Comparison of ENCODE assay signal across 37 cellular contexts in genomic region chr12:92458996-92459395, GRCh38.
"Had no signal": no experiment of that assay in that cellular context is flagged by ENCODE, and none has a peak within 500 bp of the region (broad histone marks: within the 10 kb centered on the region; RNA-seq: fewer than 3 reads in every experiment).

No MANE protein-coding gene starts in this region.

- ATAC-seq: activated CD4-positive, alpha-beta T cell treated with anti-CD3 and anti-CD28 coated beads for 36 hours; activated CD4-positive, CD25-positive, alpha-beta regulatory T cell treated with anti-CD3 and anti-CD28 coated beads, Interleukin-2, amount 50 U/mL, for 24 hours; activated CD8-positive, alpha-beta memory T cell treated with anti-CD3 and anti-CD28 coated beads, Interleukin-2, amount 10 ng/mL, durations not matched to agents 7 days and 5 days; activated CD8-positive, alpha-beta T cell treated with anti-CD3 and anti-CD28 coated beads, Interleukin-2, amount 10 ng/mL, durations not matched to agents 7 days and 5 days; activated naive CD8-positive, alpha-beta T cell treated with anti-CD3 and anti-CD28 coated beads, Interleukin-2, amount 50 U/mL, for 24 hours had no signal

- H3K27me3 Mint-ChIP-seq: activated CD4-positive, alpha-beta memory T cell treated with anti-CD3 and anti-CD28 coated beads, Interleukin-2, amount 10 ng/mL, durations not matched to agents 7 days and 5 days; activated CD4-positive, alpha-beta T cell treated with anti-CD3 and anti-CD28 coated beads for 36 hours; activated CD4-positive, alpha-beta T cell treated with anti-CD3 and anti-CD28 coated beads, Interleukin-2, amount 10 ng/mL, durations not matched to agents 7 days and 5 days; activated CD8-positive, alpha-beta memory T cell treated with anti-CD3 and anti-CD28 coated beads, Interleukin-2, amount 10 ng/mL, durations not matched to agents 7 days and 5 days; activated naive CD4-positive, alpha-beta T cell treated with anti-CD3 and anti-CD28 coated beads, Interleukin-2, amount 10 ng/mL, durations not matched to agents 7 days and 5 days; activated naive CD4-positive, alpha-beta T cell treated with anti-CD3 and anti-CD28 coated beads, Interleukin-2, amount 50 U/mL, for 24 hours; activated naive CD8-positive, alpha-beta T cell; activated naive CD8-positive, alpha-beta T cell treated with anti-CD3 and anti-CD28 coated beads, Interleukin-2, amount 10 ng/mL, durations not matched to agents 7 days and 5 days; activated naive CD8-positive, alpha-beta T cell treated with anti-CD3 and anti-CD28 coated beads, Interleukin-2, amount 50 U/mL, for 24 hours; activated T-cell treated with anti-CD3 and anti-CD28 coated beads, Interleukin-2, amount 50 U/mL, for 24 hours; central memory CD8-positive, alpha-beta T cell had no signal

- H3K27me3 ChIP-seq: ascending aorta, cardiac muscle cell, colonic mucosa had no signal

- H3K4me3 ChIP-seq: ascending aorta, cardiac muscle cell, colonic mucosa had no signal

- H3K36me3 ChIP-seq: ascending aorta, cardiac muscle cell, colonic mucosa had no signal

- H3K4me3 Mint-ChIP-seq: activated CD4-positive, alpha-beta memory T cell treated with anti-CD3 and anti-CD28 coated beads, Interleukin-2, amount 10 ng/mL, durations not matched to agents 7 days and 5 days; activated CD4-positive, alpha-beta T cell treated with anti-CD3 and anti-CD28 coated beads for 36 hours; activated CD4-positive, alpha-beta T cell treated with anti-CD3 and anti-CD28 coated beads, Interleukin-2, amount 10 ng/mL, durations not matched to agents 7 days and 5 days; activated CD8-positive, alpha-beta memory T cell treated with anti-CD3 and anti-CD28 coated beads, Interleukin-2, amount 10 ng/mL, durations not matched to agents 7 days and 5 days; activated CD8-positive, alpha-beta T cell treated with anti-CD3 and anti-CD28 coated beads, Interleukin-2, amount 10 ng/mL, durations not matched to agents 7 days and 5 days; activated naive CD4-positive, alpha-beta T cell treated with anti-CD3 and anti-CD28 coated beads, Interleukin-2, amount 10 ng/mL, durations not matched to agents 7 days and 5 days; activated naive CD4-positive, alpha-beta T cell treated with anti-CD3 and anti-CD28 coated beads, Interleukin-2, amount 50 U/mL, for 24 hours; activated naive CD8-positive, alpha-beta T cell; activated naive CD8-positive, alpha-beta T cell treated with anti-CD3 and anti-CD28 coated beads, Interleukin-2, amount 10 ng/mL, durations not matched to agents 7 days and 5 days; activated naive CD8-positive, alpha-beta T cell treated with anti-CD3 and anti-CD28 coated beads, Interleukin-2, amount 50 U/mL, for 24 hours; activated T-cell treated with anti-CD3 and anti-CD28 coated beads, Interleukin-2, amount 50 U/mL, for 24 hours; brain; central memory CD8-positive, alpha-beta T cell; T-helper 2 cell treated with Interferon-gamma antibody and Interleukin-4, amounts not matched to agents 5 μg/mL and 100 μg/mL, for 36 hours had no signal

- DNase-seq: activated CD4-positive, alpha-beta memory T cell treated with anti-CD3 and anti-CD28 coated beads, Interleukin-2, amount 10 ng/mL, durations not matched to agents 7 days and 5 days; activated CD4-positive, alpha-beta T cell treated with anti-CD3 and anti-CD28 coated beads for 1 hour; activated CD4-positive, alpha-beta T cell treated with anti-CD3 and anti-CD28 coated beads for 36 hours; activated CD4-positive, alpha-beta T cell treated with anti-CD3 and anti-CD28 coated beads for 48 hours; activated CD4-positive, alpha-beta T cell treated with anti-CD3 and anti-CD28 coated beads, Interleukin-2, amount 10 ng/mL, durations not matched to agents 7 days and 5 days; activated CD4-positive, alpha-beta T cell treated with anti-CD3 and anti-CD28 coated beads, Interleukin-2, amount 50 U/mL, for 48 hours; activated CD4-positive, CD25-positive, alpha-beta regulatory T cell; activated CD8-positive, alpha-beta memory T cell treated with anti-CD3 and anti-CD28 coated beads for 24 hours; activated CD8-positive, alpha-beta memory T cell treated with anti-CD3 and anti-CD28 coated beads, Interleukin-2, amount 10 ng/mL, durations not matched to agents 7 days and 5 days; activated CD8-positive, alpha-beta memory T cell treated with anti-CD3 and anti-CD28 coated beads, Interleukin-2, amount 50 U/mL, for 48 hours; activated CD8-positive, alpha-beta T cell treated with anti-CD3 and anti-CD28 coated beads, Interleukin-2, amount 10 ng/mL, durations not matched to agents 7 days and 5 days; activated effector memory CD4-positive, alpha-beta T cell treated with Interleukin-2 at 50 U/mL for 16 hours; activated gamma-delta T cell; activated naive CD4-positive, alpha-beta T cell treated with anti-CD3 and anti-CD28 coated beads, Interleukin-2, amount 10 ng/mL, durations not matched to agents 7 days and 5 days; activated naive CD4-positive, alpha-beta T cell treated with Interleukin-2 at 50 U/mL for 16 hours; activated naive CD8-positive, alpha-beta T cell treated with anti-CD3 and anti-CD28 coated beads, Interleukin-2, amount 10 ng/mL, durations not matched to agents 7 days and 5 days; activated naive CD8-positive, alpha-beta T cell treated with anti-CD3 and anti-CD28 coated beads, Interleukin-2, amount 50 U/mL, for 24 hours; activated T-cell treated with anti-CD3 and anti-CD28 coated beads, Interleukin-2, amount 50 U/mL, for 24 hours; activated T-cell treated with anti-CD3 and anti-CD28 coated beads, Interleukin-2, amount 50 U/mL, for 48 hours; amygdala; anterior cingulate cortex; caudate nucleus; cerebellar nuclear complex; colonic mucosa; T-helper 2 cell; T-helper 9 cell had no signal

- H3K27ac Mint-ChIP-seq: activated CD4-positive, alpha-beta memory T cell treated with anti-CD3 and anti-CD28 coated beads, Interleukin-2, amount 10 ng/mL, durations not matched to agents 7 days and 5 days; activated CD4-positive, alpha-beta T cell treated with anti-CD3 and anti-CD28 coated beads for 36 hours; activated CD4-positive, alpha-beta T cell treated with anti-CD3 and anti-CD28 coated beads, Interleukin-2, amount 10 ng/mL, durations not matched to agents 7 days and 5 days; activated CD8-positive, alpha-beta memory T cell treated with anti-CD3 and anti-CD28 coated beads, Interleukin-2, amount 10 ng/mL, durations not matched to agents 7 days and 5 days; activated CD8-positive, alpha-beta T cell treated with anti-CD3 and anti-CD28 coated beads, Interleukin-2, amount 10 ng/mL, durations not matched to agents 7 days and 5 days; activated naive CD4-positive, alpha-beta T cell treated with anti-CD3 and anti-CD28 coated beads, Interleukin-2, amount 10 ng/mL, durations not matched to agents 7 days and 5 days; activated naive CD8-positive, alpha-beta T cell; activated naive CD8-positive, alpha-beta T cell treated with anti-CD3 and anti-CD28 coated beads, Interleukin-2, amount 10 ng/mL, durations not matched to agents 7 days and 5 days; activated T-cell treated with anti-CD3 and anti-CD28 coated beads, Interleukin-2, amount 50 U/mL, for 24 hours; activated T-helper 2 cell treated with anti-CD3 and anti-CD28 coated beads, Interferon-gamma antibody, Interleukin-2, Interleukin-4, amounts not matched to agents 10 μg/mL and 5 μg/mL and 100 μg/mL, durations not matched to agents 14 hours and 24 hours and 36 hours; T-helper 2 cell treated with Interferon-gamma antibody and Interleukin-4, amounts not matched to agents 5 μg/mL and 100 μg/mL, for 36 hours had no signal

- H3K9me3 ChIP-seq: ascending aorta, colonic mucosa had no signal

- H3K9me3 Mint-ChIP-seq: central memory CD8-positive, alpha-beta T cell had no signal

- H3K36me3 Mint-ChIP-seq: activated naive CD4-positive, alpha-beta T cell treated with anti-CD3 and anti-CD28 coated beads, Interleukin-2, amount 10 ng/mL, durations not matched to agents 7 days and 5 days; brain had no signal

- H3K27ac ChIP-seq: ascending aorta, cardiac muscle cell, colonic mucosa, VCaP had no signal

- H3K4me1 ChIP-seq: ascending aorta, colonic mucosa had no signal

- FAIRE-seq: TTC549 had no signal
